Comparison of ENCODE assay signal across 1 cellular context in genomic region chr5:96781031-96781733, GRCh38.
TF ChIP-seq lines count a peak whose summit lies in the region.

No MANE protein-coding gene starts in this region.

TF ChIP-seq in HEK293, 187 proteins besides CTCF, POLR2A, EP300 and RAD21 (continued from another document and continues in another):
- TF ChIP-seq REST (tag by site-specific recombination; IDR thresholded peaks at IDR 0.05) (no peak), WT1 (tag by site-specific recombination; IDR thresholded peaks at IDR 0.05) (peak; percentile 53; the same call in 1 of the 2 replicates), ZBTB49 (tag by site-specific recombination; IDR thresholded peaks at IDR 0.05; ENCODE audit: low read depth) (no peak), ZNF274 (IDR thresholded peaks at IDR 0.05; ENCODE audit: low read length) (no peak), ZNF274 (tag by site-specific recombination; IDR thresholded peaks at IDR 0.05; ENCODE audit: borderline replicate concordance) (no peak), ZNF707 (tag by site-specific recombination; IDR thresholded peaks at IDR 0.05) (no peak), GLIS1 (tag by site-specific recombination; IDR thresholded peaks at IDR 0.05) (no peak), ZNF174 (tag by site-specific recombination; IDR thresholded peaks at IDR 0.05) (no peak), ZSCAN16 (tag by site-specific recombination; IDR thresholded peaks at IDR 0.05) (no peak), GLI4 (tag by site-specific recombination; IDR thresholded peaks at IDR 0.05) (no peak), BCL11B (tag by site-specific recombination; IDR thresholded peaks at IDR 0.05; ENCODE audit: low read depth) (peak; percentile 87), ZNF513 (tag by site-specific recombination; IDR thresholded peaks at IDR 0.05) (no peak), ZNF132 (tag by site-specific recombination; IDR thresholded peaks at IDR 0.05; ENCODE audit: borderline replicate concordance) (no peak), KLF9 (tag by site-specific recombination; IDR thresholded peaks at IDR 0.05; ENCODE audit: low read depth) (no peak), ZBTB21 (tag by site-specific recombination; IDR thresholded peaks at IDR 0.05) (no peak), ZNF426 (tag by site-specific recombination; IDR thresholded peaks at IDR 0.05) (no peak), ZNF223 (tag by site-specific recombination; IDR thresholded peaks at IDR 0.05) (no peak), ZFP37 (tag by site-specific recombination; IDR thresholded peaks at IDR 0.05) (no peak), ZNF623 (tag by site-specific recombination; IDR thresholded peaks at IDR 0.05) (no peak), ZNF776 (tag by site-specific recombination; IDR thresholded peaks at IDR 0.05; ENCODE audit: borderline replicate concordance) (no peak), ZNF24 (tag by site-specific recombination; IDR thresholded peaks at IDR 0.05) (peak; percentile 55; the same call in 1 of the 2 replicates), PBX3 (CRISPR knock-in tag; IDR thresholded peaks at IDR 0.05) (no peak), ZNF561 (tag by site-specific recombination; IDR thresholded peaks at IDR 0.05; ENCODE audit: borderline replicate concordance) (no peak), ZEB2 (tag by site-specific recombination; IDR thresholded peaks at IDR 0.05) (peak; percentile 89), ZBTB7A (tag by site-specific recombination; IDR thresholded peaks at IDR 0.05; ENCODE audit: low read depth) (peak; percentile 37; the same call in 1 of the 2 replicates), HIC1 (tag by site-specific recombination; IDR thresholded peaks at IDR 0.05) (no peak), ZSCAN18 (tag by site-specific recombination; IDR thresholded peaks at IDR 0.05) (no peak), ZNF202 (tag by site-specific recombination; IDR thresholded peaks at IDR 0.05; ENCODE audit: borderline replicate concordance) (no peak), ZBTB10 (tag by site-specific recombination; IDR thresholded peaks at IDR 0.05) (no peak), TCF7L2 (IDR thresholded peaks at IDR 0.05; ENCODE audit: borderline replicate concordance, low read depth, low read length) (no peak), ZNF248 (tag by site-specific recombination; IDR thresholded peaks at IDR 0.05) (no peak), ZNF510 (tag by site-specific recombination; IDR thresholded peaks at IDR 0.05; ENCODE audit: insufficient replicate concordance) (no peak), ZFP41 (tag by site-specific recombination; IDR thresholded peaks at IDR 0.05; ENCODE audit: borderline replicate concordance) (no peak), ZNF391 (tag by site-specific recombination; IDR thresholded peaks at IDR 0.05; ENCODE audit: borderline replicate concordance, low read depth) (peak; percentile 59; the same call in 1 of the 2 replicates), ZNF433 (tag by site-specific recombination; IDR thresholded peaks at IDR 0.05; ENCODE audit: low read depth) (no peak), SCRT2 (tag by site-specific recombination; IDR thresholded peaks at IDR 0.05) (no peak), ZNF18 (tag by site-specific recombination; IDR thresholded peaks at IDR 0.05) (no peak), ZNF26 (tag by site-specific recombination; IDR thresholded peaks at IDR 0.05) (no peak), ELK4 (IDR thresholded peaks at IDR 0.05; ENCODE audit: borderline replicate concordance, low read depth, low read length) (no peak)
